ENCODE assay signal across 22 cellular contexts in genomic region chr12:49953961-49954835, GRCh38. TPM values are rescaled to one million over a fixed set of nuclear protein-coding genes. Genes with fewer than 3 reads are reported as not detected.
"Had no signal": no experiment of that assay in that cellular context is flagged by ENCODE, and none has a peak within 500 bp of the region (broad histone marks: within the 10 kb centered on the region; RNA-seq: fewer than 3 reads in every experiment).

No MANE protein-coding gene starts in this region.

- H3K9me3 Mint-ChIP-seq: activated naive CD4-positive, alpha-beta T cell treated with anti-CD3 and anti-CD28 coated beads, Interleukin-2, amount 10 ng/mL, durations not matched to agents 7 days and 5 days; activated naive CD8-positive, alpha-beta T cell treated with anti-CD3 and anti-CD28 coated beads, Interleukin-2, amount 50 U/mL, for 24 hours; activated T-cell treated with anti-CD3 and anti-CD28 coated beads, Interleukin-2, amount 50 U/mL, for 4 hours; central memory CD8-positive, alpha-beta T cell; memory B cell; naive B cell; neural crest cell; stimulated activated naive B cell treated with anti-CD40 and anti-IgM and Interleukin-4, amounts not matched to agents 10 μg/mL and 1 μg/mL and 100 μg/mL, for 72 hours had no signal

- H3K36me3 ChIP-seq: left ventricle myocardium inferior, ovary, sigmoid colon had no signal

- H3K4me1 ChIP-seq: left ventricle myocardium inferior, sigmoid colon had no signal

- H3K4me3 ChIP-seq: coronary artery, left ventricle myocardium inferior, mucosa of descending colon, ovary, sigmoid colon had no signal

- H3K9me3 ChIP-seq: left ventricle myocardium inferior, mucosa of descending colon, ovary, sigmoid colon had no signal

- H3K27me3 ChIP-seq: ovary had no signal

- H3K27ac Mint-ChIP-seq: activated naive CD4-positive, alpha-beta T cell treated with anti-CD3 and anti-CD28 coated beads, Interleukin-2, amount 10 ng/mL, durations not matched to agents 7 days and 5 days; activated naive CD8-positive, alpha-beta T cell treated with anti-CD3 and anti-CD28 coated beads, Interleukin-2, amount 50 U/mL, for 24 hours; memory B cell; naive B cell; stimulated activated naive B cell treated with anti-CD40 and anti-IgM and Interleukin-4, amounts not matched to agents 10 μg/mL and 1 μg/mL and 100 μg/mL, for 72 hours had no signal

- H3K4me3 Mint-ChIP-seq: activated naive CD4-positive, alpha-beta T cell treated with anti-CD3 and anti-CD28 coated beads, Interleukin-2, amount 10 ng/mL, durations not matched to agents 7 days and 5 days; activated naive CD8-positive, alpha-beta T cell treated with anti-CD3 and anti-CD28 coated beads, Interleukin-2, amount 50 U/mL, for 24 hours; activated T-cell treated with anti-CD3 and anti-CD28 coated beads, Interleukin-2, amount 50 U/mL, for 4 hours; central memory CD8-positive, alpha-beta T cell; memory B cell; neural crest cell; stimulated activated naive B cell treated with anti-CD40 and anti-IgM and Interleukin-4, amounts not matched to agents 10 μg/mL and 1 μg/mL and 100 μg/mL, for 72 hours had no signal

- H3K4me1 Mint-ChIP-seq: activated naive CD8-positive, alpha-beta T cell treated with anti-CD3 and anti-CD28 coated beads, Interleukin-2, amount 50 U/mL, for 24 hours; central memory CD8-positive, alpha-beta T cell had no signal

- ATAC-seq: activated naive CD8-positive, alpha-beta T cell treated with anti-CD3 and anti-CD28 coated beads, Interleukin-2, amount 50 U/mL, for 24 hours; activated T-cell treated with anti-CD3 and anti-CD28 coated beads, Interleukin-2, amount 50 U/mL, for 4 hours; stimulated activated naive B cell treated with anti-CD40 and anti-IgM and Interleukin-4, amounts not matched to agents 10 μg/mL and 1 μg/mL and 100 μg/mL, for 72 hours had no signal

- H3K27ac ChIP-seq: coronary artery, left ventricle myocardium inferior, ovary, sigmoid colon, VCaP had no signal

- H3K36me3 Mint-ChIP-seq: activated naive CD4-positive, alpha-beta T cell treated with anti-CD3 and anti-CD28 coated beads, Interleukin-2, amount 10 ng/mL, durations not matched to agents 7 days and 5 days; memory B cell; naive B cell; stimulated activated naive B cell treated with anti-CD40 and anti-IgM and Interleukin-4, amounts not matched to agents 10 μg/mL and 1 μg/mL and 100 μg/mL, for 72 hours had no signal

- DNase-seq: activated CD4-positive, alpha-beta T cell treated with anti-CD3 and anti-CD28 coated beads, Interleukin-2, amount 50 U/mL, for 1 hour; activated CD4-positive, CD25-positive, alpha-beta regulatory T cell treated with anti-CD3 and anti-CD28 coated beads, Interleukin-2, amount 50 U/mL, for 72 hours; activated CD8-positive, alpha-beta memory T cell treated with anti-CD3 and anti-CD28 coated beads, Interleukin-2, amount 50 U/mL, for 4 hours; activated naive CD4-positive, alpha-beta T cell treated with anti-CD3 and anti-CD28 coated beads, Interleukin-2, amount 10 ng/mL, durations not matched to agents 7 days and 5 days; activated naive CD8-positive, alpha-beta T cell treated with anti-CD3 and anti-CD28 coated beads, Interleukin-2, amount 50 U/mL, for 24 hours; activated T-cell treated with anti-CD3 and anti-CD28 coated beads, Interleukin-2, amount 50 U/mL, for 4 hours; anterior cingulate cortex; head of caudate nucleus; left ventricle myocardium inferior; mucosa of descending colon; naive B cell; sigmoid colon; stimulated activated naive B cell treated with anti-CD40 and anti-IgM and Interleukin-4, amounts not matched to agents 10 μg/mL and 1 μg/mL and 100 μg/mL, for 72 hours had no signal

RNA-seq across cellular contexts. Expression of gene AQP2, which starts 3.7 kb away (rescaled TPM):
- total RNA-seq: activated T-cell treated with anti-CD3 and anti-CD28 coated beads, Interleukin-2, amount 50 U/mL, for 4 hours; frontal cortex; kidney epithelial cell; left ventricle myocardium inferior; mucosa of descending colon; neural crest cell; sigmoid colon; urinary bladder had no signal
- polyA plus RNA-seq: sigmoid colon had no signal

RNA-seq across cellular contexts. Expression of gene AQP5, which starts 7.5 kb away (rescaled TPM):
- total RNA-seq: activated T-cell treated with anti-CD3 and anti-CD28 coated beads, Interleukin-2, amount 50 U/mL, for 4 hours; kidney epithelial cell; mucosa of descending colon; sigmoid colon had no signal

RNA-seq across cellular contexts. Expression of gene AQP6, which starts 18.5 kb away (rescaled TPM):
- total RNA-seq: activated T-cell treated with anti-CD3 and anti-CD28 coated beads, Interleukin-2, amount 50 U/mL, for 4 hours; frontal cortex; kidney epithelial cell; left ventricle myocardium inferior had no signal

RNA-seq across cellular contexts. Expression of gene FAIM2, which starts 50.5 kb away (rescaled TPM):
- total RNA-seq: kidney epithelial cell had no signal
